ENCODE assay signal across 8 cellular contexts in genomic region chr14:90397401-90398314, GRCh38. TPM values are rescaled to one million over a fixed set of nuclear protein-coding genes. Genes with fewer than 3 reads are reported as not detected.
DNase-seq lines count a peak whose midpoint lies in the region; ATAC-seq and TF ChIP-seq lines count a peak whose summit lies in the region.

No MANE protein-coding gene starts in this region.

- peak overlapping the region; percentile 94 for H3K4me3 ChIP-seq in endodermal cell (ENCODE audit: low read length)

- ATAC-seq in HG02763 (IDR thresholded peaks at IDR 0.05; ENCODE audit: unreplicated experiment): peak; percentile 17

- H3K36me3 Mint-ChIP-seq in endodermal cell (ENCODE audit: low read depth) (peaks cover 30% of the 10 kb centered on the region), mesothelial cell of epicardium (peaks cover 23% of the 10 kb centered on the region)

- H3K27ac Mint-ChIP-seq in endodermal cell: peak overlapping the region; percentile 90
- peak overlapping the region; percentile 91 for H3K27ac Mint-ChIP-seq in mesothelial cell of epicardium

- H3K4me1 Mint-ChIP-seq in endodermal cell (peaks cover 8% of the 10 kb centered on the region), mesothelial cell of epicardium (peaks cover 21% of the 10 kb centered on the region)

- TF ChIP-seq CTCF in endodermal cell (conservative IDR thresholded peaks at IDR 0.05) (no peak), mesothelial cell of epicardium (IDR thresholded peaks at IDR 0.05; ENCODE audit: unreplicated experiment) (no peak)

- WGBS in endodermal cell (ENCODE audit: insufficient coverage in 1 of 2, insufficient read length in 1 of 2), 2 experiments: 0% methylated on average over 1 to 65 of the region's 91 CpGs

- DNase-seq in NCI-H2081 (lab: John Stamatoyannopoulos, UW): peak; percentile 61 to 73
- DNase-seq in NCI-H2081 treated with DMSO at 0.1 percent for 48 hours (lab: John Stamatoyannopoulos, UW): no peak
- peak; percentile 52 for DNase-seq in NCI-H2171 treated with DMSO at 0.1 percent for 48 hours (lab: John Stamatoyannopoulos, UW)
- DNase-seq in activated CD8-positive, alpha-beta memory T cell treated with anti-CD3 and anti-CD28 coated beads for 48 hours (ENCODE audit: low read depth in 2 of 3, low spot score in 2 of 3): peak; percentile 22 to 57 (median 32)
- peak; percentile 82 for DNase-seq in endodermal cell
- DNase-seq in mesothelial cell of epicardium (ENCODE audit: low spot score in 2 of 2, unreplicated experiment in 2 of 2): peak; percentile 36 to 56
- DNase-seq in stimulated activated CD8-positive, alpha-beta memory T cell treated with anti-CD3 and anti-CD28 coated beads, Interleukin-2, amount 100 ng/mL, for 1 hour (ENCODE audit: low read depth in 2 of 2): peak; percentile 37 to 48

- H3K9ac ChIP-seq in endodermal cell (ENCODE audit: extremely low read depth, low read length, poor library complexity, severe bottlenecking): peak overlapping the region; percentile 90

- no peaks in the 10 kb centered on the region for H3K27me3 ChIP-seq in endodermal cell (ENCODE audit: control insufficient read depth, insufficient read depth, low read length, poor library complexity, severe bottlenecking)

- peaks cover 30% of the 10 kb centered on the region for H3K36me3 ChIP-seq in endodermal cell (ENCODE audit: control insufficient read depth, insufficient read depth, low read length)

- peaks cover 3% of the 10 kb centered on the region for H3K4me1 ChIP-seq in endodermal cell (ENCODE audit: control insufficient read depth, insufficient read depth, low read length)

- H3K9me3 Mint-ChIP-seq in endodermal cell (peaks cover 4% of the 10 kb centered on the region), mesothelial cell of epicardium (no peaks in the 10 kb centered on the region)

- peak overlapping the region; percentile 30 for H3K27ac ChIP-seq in endodermal cell (ENCODE audit: low read depth, low read length)

- H3K27me3 Mint-ChIP-seq in endodermal cell (ENCODE audit: insufficient read depth) (peaks cover 2% of the 10 kb centered on the region), mesothelial cell of epicardium (ENCODE audit: low read depth) (no peaks in the 10 kb centered on the region)

- H3K9me3 ChIP-seq in endodermal cell (ENCODE audit: control insufficient read depth, low read length): no peaks in the 10 kb centered on the region

- peak overlapping the region; percentile 94 for H3K4me3 Mint-ChIP-seq in endodermal cell
- H3K4me3 Mint-ChIP-seq in mesothelial cell of epicardium: peak overlapping the region; percentile 88

RNA-seq across cellular contexts. Expression of gene CALM1, which starts 0.8 kb away (rescaled TPM):
- total RNA-seq in endodermal cell: 100 to 1,000 TPM; 423 to 503 TPM
- 367 TPM for polyA plus RNA-seq in endodermal cell (2013, experiment 1 of 2)
- 378 TPM for polyA plus RNA-seq in endodermal cell (2013, experiment 2 of 2)
- 130 to 134 TPM (median 132 TPM) in 3 replicates for total RNA-seq in mesothelial cell of epicardium
